Comparison of ENCODE assay signal across 1 cellular context in genomic region chr19:13557756-13558398, GRCh38.
TF ChIP-seq lines count a peak whose summit lies in the region.

No MANE protein-coding gene starts in this region.

TF ChIP-seq in SK-N-SH, 30 proteins besides CTCF, POLR2A, EP300 and RAD21 (continued from another document):
- TF ChIP-seq USF1 (IDR thresholded peaks at IDR 0.05; ENCODE audit: borderline replicate concordance, low read depth): peak; percentile 83
